Comparison of ENCODE assay signal across 1 cellular context in genomic region chr20:50381053-50381732, GRCh38.
TF ChIP-seq lines count a peak whose summit lies in the region.

No MANE protein-coding gene starts in this region.

TF ChIP-seq in H1, 55 proteins besides CTCF, POLR2A, EP300 and RAD21:
- no peak for TF ChIP-seq SP4 (IDR thresholded peaks at IDR 0.05; ENCODE audit: low read length)
- TF ChIP-seq MAFK (IDR thresholded peaks at IDR 0.05; ENCODE audit: low read depth, low read length): no peak
TF ChIP-seq in H1: peak in this region for 0.
